In the genomic region with DNA sequence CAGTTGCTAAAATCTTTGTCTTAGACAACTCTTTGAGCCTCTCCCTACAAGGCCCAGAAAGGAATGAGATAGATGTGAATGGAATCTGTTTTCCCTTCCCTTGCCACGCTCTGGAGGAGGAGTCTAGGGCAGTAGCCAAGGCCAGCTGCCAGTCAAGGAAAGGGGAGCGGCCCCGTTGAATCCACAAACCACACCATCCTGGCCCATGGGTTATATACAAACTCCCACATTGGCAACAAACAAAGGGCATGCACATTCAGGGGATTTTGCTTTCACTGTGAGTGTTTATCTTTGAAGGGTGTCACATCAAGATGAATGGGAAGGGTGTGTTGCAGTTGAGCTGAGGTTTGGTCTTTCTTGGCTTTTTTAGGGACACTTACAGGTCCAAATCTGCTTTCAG, we compare ENCODE assay signal across 8 cellular contexts. TPM values are rescaled to one million over a fixed set of nuclear protein-coding genes. Genes with fewer than 3 reads are reported as not detected.
DNase-seq lines count a peak whose midpoint lies in the region; ATAC-seq lines count a peak whose summit lies in the region.
"Had no signal": no experiment of that assay in that cellular context is flagged by ENCODE, and none has a peak within 500 bp of the region (broad histone marks: within the 10 kb centered on the region; RNA-seq: fewer than 3 reads in every experiment).

No MANE protein-coding gene starts in this region.

- H3K27me3 Mint-ChIP-seq in T-helper 17 cell, result no peaks in the 10 kb centered on the region

- H3K27ac Mint-ChIP-seq in T-helper 17 cell, result peak overlapping the region; percentile 100
- peak overlapping the region; percentile 93 for H3K27ac Mint-ChIP-seq in stimulated activated effector memory CD8-positive, alpha-beta T cell treated with anti-CD3 and anti-CD28 coated beads, Interleukin-12 subunit alpha, Interleukin-12 subunit beta, amount 100 ng/mL, for 72 hours

- peaks cover 65% of the 10 kb centered on the region for H3K4me1 Mint-ChIP-seq in T-helper 17 cell
- H3K4me1 Mint-ChIP-seq in stimulated activated effector memory CD8-positive, alpha-beta T cell treated with anti-CD3 and anti-CD28 coated beads, Interleukin-12 subunit alpha, Interleukin-12 subunit beta, amount 100 ng/mL, for 72 hours, result peaks cover 78% of the 10 kb centered on the region

- peak overlapping the region; percentile 68 for H3K4me3 Mint-ChIP-seq in T-helper 17 cell
- H3K4me3 Mint-ChIP-seq in stimulated activated effector memory CD8-positive, alpha-beta T cell treated with anti-CD3 and anti-CD28 coated beads, Interleukin-12 subunit alpha, Interleukin-12 subunit beta, amount 100 ng/mL, for 72 hours, result peak overlapping the region; percentile 16

- DNase-seq in HUDEP-2 (lab: John Stamatoyannopoulos, UW; ENCODE audit: unreplicated experiment in 76 of 76), result peak in 47 of 76 experiments; percentile 2 to 66 (median 28)
- no peak for DNase-seq in T-helper 17 cell
- peak; percentile 58 for DNase-seq in fibroblast of gingiva (ENCODE audit: low read depth)
- DNase-seq in stimulated activated effector memory CD8-positive, alpha-beta T cell treated with anti-CD3 and anti-CD28 coated beads, Interleukin-12 subunit alpha, Interleukin-12 subunit beta, amount 100 ng/mL, for 72 hours (ENCODE audit: low spot score in 2 of 2), result no peak
- no peak for DNase-seq in ACHN
- no peak for DNase-seq in NCI-H2107 (lab: John Stamatoyannopoulos, UW)
- DNase-seq in NCI-H1105 (lab: John Stamatoyannopoulos, UW), result no peak
- DNase-seq: kidney had no signal

- H3K9me3 ChIP-seq in T-helper 17 cell (ENCODE audit: control insufficient read depth, low read length, poor library complexity, severe bottlenecking), result no peaks in the 10 kb centered on the region

- H3K9me3 Mint-ChIP-seq in stimulated activated effector memory CD8-positive, alpha-beta T cell treated with anti-CD3 and anti-CD28 coated beads, Interleukin-12 subunit alpha, Interleukin-12 subunit beta, amount 100 ng/mL, for 72 hours, result peaks cover 2% of the 10 kb centered on the region

- no peak for ATAC-seq in T-helper 17 cell
- ATAC-seq in stimulated activated effector memory CD8-positive, alpha-beta T cell treated with anti-CD3 and anti-CD28 coated beads, Interleukin-12 subunit alpha, Interleukin-12 subunit beta, amount 100 ng/mL, for 72 hours, result no peak

- peaks cover 7% of the 10 kb centered on the region for H3K36me3 Mint-ChIP-seq in T-helper 17 cell (ENCODE audit: low read depth)
- H3K36me3 Mint-ChIP-seq in stimulated activated effector memory CD8-positive, alpha-beta T cell treated with anti-CD3 and anti-CD28 coated beads, Interleukin-12 subunit alpha, Interleukin-12 subunit beta, amount 100 ng/mL, for 72 hours, result peaks cover 38% of the 10 kb centered on the region

- in situ Hi-C loops in ACHN (cut with HindIII; ENCODE audit: low pct_ligation_motif_present, low pct_unique_long_range_greater_than_20kb, low sequenced_read_pairs), result no loop called here

RNA-seq across cellular contexts. Expression of gene CASP8, which starts 6.0 kb away (rescaled TPM):
- total RNA-seq in T-helper 17 cell, result 100 to 1,000 TPM; 191 to 201 TPM

Comparison
In these comparisons a context has a peak if more than half of its experiments do, and no peak if none do; other contexts are left out.
1. DNase-seq: peak in HUDEP-2 (47 of 76) and fibroblast of gingiva (single experiment); none in T-helper 17 cell (0 of 3), stimulated activated effector memory CD8-positive, alpha-beta T cell treated with anti-CD3 and anti-CD28 coated beads, Interleukin-12 subunit alpha, Interleukin-12 subunit beta, amount 100 ng/mL, for 72 hours (0 of 2), ACHN (single experiment), NCI-H2107 (single experiment) and NCI-H1105 (single experiment).